9 cellular contexts compared by ENCODE assay signal in genomic region chr15:43828061-43828657, GRCh38. TPM values are rescaled to one million over a fixed set of nuclear protein-coding genes. Genes with fewer than 3 reads are reported as not detected.
DNase-seq lines count a peak whose midpoint lies in the region; ATAC-seq and TF ChIP-seq lines count a peak whose summit lies in the region.
"Had no signal": no experiment of that assay in that cellular context is flagged by ENCODE, and none has a peak within 500 bp of the region (broad histone marks: within the 10 kb centered on the region; RNA-seq: fewer than 3 reads in every experiment).

No MANE protein-coding gene starts in this region.

- no peaks in the 10 kb centered on the region for H3K27me3 Mint-ChIP-seq in T-helper 2 cell treated with Interferon-gamma antibody and Interleukin-4, amounts not matched to agents 5 μg/mL and 100 μg/mL, for 36 hours (ENCODE audit: low read depth)

- peaks cover 46% of the 10 kb centered on the region for H3K36me3 Mint-ChIP-seq in T-helper 2 cell treated with Interferon-gamma antibody and Interleukin-4, amounts not matched to agents 5 μg/mL and 100 μg/mL, for 36 hours (ENCODE audit: low read depth)

- H3K27ac ChIP-seq in foreskin keratinocyte = peak overlapping the region; percentile 89
- no peak overlapping the region for H3K27ac ChIP-seq in upper lobe of right lung

- ATAC-seq in foreskin keratinocyte (no peak), upper lobe of right lung (no peak)

- peak overlapping the region; percentile 99 for H3K27ac Mint-ChIP-seq in T-helper 2 cell treated with Interferon-gamma antibody and Interleukin-4, amounts not matched to agents 5 μg/mL and 100 μg/mL, for 36 hours

- H3K9me3 ChIP-seq in upper lobe of right lung = no peaks in the 10 kb centered on the region

- intact Hi-C loops in upper lobe of right lung (cut with DNase I) = no loop called here

- H3K4me1 Mint-ChIP-seq in T-helper 2 cell treated with Interferon-gamma antibody and Interleukin-4, amounts not matched to agents 5 μg/mL and 100 μg/mL, for 36 hours (ENCODE audit: low read depth) = peaks cover 35% of the 10 kb centered on the region

- H3K4me3 ChIP-seq in upper lobe of right lung = peak overlapping the region; percentile 71

- TF ChIP-seq CTCF in foreskin keratinocyte (conservative IDR thresholded peaks at IDR 0.05) (no peak), upper lobe of right lung (IDR thresholded peaks at IDR 0.05) (no peak)

- no peaks in the 10 kb centered on the region for H3K27me3 ChIP-seq in foreskin keratinocyte
- H3K27me3 ChIP-seq in upper lobe of right lung = no peaks in the 10 kb centered on the region

- no peaks in the 10 kb centered on the region for H3K36me3 ChIP-seq in upper lobe of right lung

- peaks cover 4% of the 10 kb centered on the region for H3K4me1 ChIP-seq in foreskin keratinocyte
- H3K4me1 ChIP-seq in upper lobe of right lung = peaks cover 25% of the 10 kb centered on the region

- peaks cover 5% of the 10 kb centered on the region for H3K9me3 Mint-ChIP-seq in T-helper 2 cell treated with Interferon-gamma antibody and Interleukin-4, amounts not matched to agents 5 μg/mL and 100 μg/mL, for 36 hours

- peak overlapping the region; percentile 97 for H3K4me3 Mint-ChIP-seq in T-helper 2 cell treated with Interferon-gamma antibody and Interleukin-4, amounts not matched to agents 5 μg/mL and 100 μg/mL, for 36 hours

- DNase-seq in stimulated activated CD4-positive, alpha-beta T cell treated with anti-CD3 and anti-CD28 coated beads, Interleukin-1b, Interleukin-23, amount 100 ng/mL, for 48 hours = peak; percentile 41
- no peak for DNase-seq in stimulated activated CD4-positive, alpha-beta T cell treated with anti-CD3 and anti-CD28 coated beads, Interleukin-4, amount 100 ng/mL, for 1 hour
- DNase-seq in T-helper 2 cell treated with Interferon-gamma antibody and Interleukin-4, amounts not matched to agents 5 μg/mL and 100 μg/mL, for 36 hours (ENCODE audit: low spot score) = peak; percentile 22
- DNase-seq in foreskin keratinocyte (no peak), upper lobe of right lung (no peak), SHP77 (lab: John Stamatoyannopoulos, UW) (no peak), Kasumi-1 (lab: John Stamatoyannopoulos, UW) (no peak), GF-D8 (lab: John Stamatoyannopoulos, UW) (no peak)
- DNase-seq: foreskin melanocyte had no signal

RNA-seq across cellular contexts. Expression of gene WDR76, which starts 1.4 kb away (rescaled TPM):
- 23.1 TPM in 2 replicates for total RNA-seq in foreskin keratinocyte
- 11.6 and 14.2 TPM in 2 replicates for polyA plus RNA-seq in foreskin keratinocyte
- total RNA-seq in upper lobe of right lung = 6.2 TPM

RNA-seq across cellular contexts. Expression of gene MFAP1, which starts 3.7 kb away (rescaled TPM):
- total RNA-seq in foreskin keratinocyte (33.7 and 37.4 TPM in 2 replicates), upper lobe of right lung (21.0 TPM)
- 25.5 and 28.0 TPM in 2 replicates for polyA plus RNA-seq in foreskin keratinocyte

RNA-seq across cellular contexts. Expression of gene HYPK, which starts 27.8 kb away (rescaled TPM):
- total RNA-seq in foreskin keratinocyte = 2.9 and 5.4 TPM in 2 replicates
- 2.1 and 3.0 TPM in 2 replicates for polyA plus RNA-seq in foreskin keratinocyte
- 11.3 TPM for total RNA-seq in upper lobe of right lung

RNA-seq across cellular contexts. Expression of gene SERINC4, which starts 28.1 kb away (rescaled TPM):
- total RNA-seq in foreskin keratinocyte (0.04 and 0.07 TPM in 2 replicates), upper lobe of right lung (not detected)
- polyA plus RNA-seq in foreskin keratinocyte = 0.06 and 0.08 TPM in 2 replicates

RNA-seq across cellular contexts. Expression of gene SERF2, which starts 36.0 kb away (rescaled TPM):
- total RNA-seq in foreskin keratinocyte (621 and 692 TPM in 2 replicates), upper lobe of right lung (769 TPM)
- polyA plus RNA-seq in foreskin keratinocyte = 982 and 1,148 TPM in 2 replicates

Comparison
In these comparisons a context has a peak if more than half of its experiments do, and no peak if none do; other contexts are left out.
1. DNase-seq: peak in stimulated activated CD4-positive, alpha-beta T cell treated with anti-CD3 and anti-CD28 coated beads, Interleukin-1b, Interleukin-23, amount 100 ng/mL, for 48 hours (single experiment) and T-helper 2 cell treated with Interferon-gamma antibody and Interleukin-4, amounts not matched to agents 5 μg/mL and 100 μg/mL, for 36 hours (single experiment); none in stimulated activated CD4-positive, alpha-beta T cell treated with anti-CD3 and anti-CD28 coated beads, Interleukin-4, amount 100 ng/mL, for 1 hour (single experiment), foreskin keratinocyte (0 of 2), upper lobe of right lung (single experiment), SHP77 (0 of 2), Kasumi-1 (0 of 2) and GF-D8 (single experiment).